ENCODE assay signal across 8 cellular contexts in the genomic region with DNA sequence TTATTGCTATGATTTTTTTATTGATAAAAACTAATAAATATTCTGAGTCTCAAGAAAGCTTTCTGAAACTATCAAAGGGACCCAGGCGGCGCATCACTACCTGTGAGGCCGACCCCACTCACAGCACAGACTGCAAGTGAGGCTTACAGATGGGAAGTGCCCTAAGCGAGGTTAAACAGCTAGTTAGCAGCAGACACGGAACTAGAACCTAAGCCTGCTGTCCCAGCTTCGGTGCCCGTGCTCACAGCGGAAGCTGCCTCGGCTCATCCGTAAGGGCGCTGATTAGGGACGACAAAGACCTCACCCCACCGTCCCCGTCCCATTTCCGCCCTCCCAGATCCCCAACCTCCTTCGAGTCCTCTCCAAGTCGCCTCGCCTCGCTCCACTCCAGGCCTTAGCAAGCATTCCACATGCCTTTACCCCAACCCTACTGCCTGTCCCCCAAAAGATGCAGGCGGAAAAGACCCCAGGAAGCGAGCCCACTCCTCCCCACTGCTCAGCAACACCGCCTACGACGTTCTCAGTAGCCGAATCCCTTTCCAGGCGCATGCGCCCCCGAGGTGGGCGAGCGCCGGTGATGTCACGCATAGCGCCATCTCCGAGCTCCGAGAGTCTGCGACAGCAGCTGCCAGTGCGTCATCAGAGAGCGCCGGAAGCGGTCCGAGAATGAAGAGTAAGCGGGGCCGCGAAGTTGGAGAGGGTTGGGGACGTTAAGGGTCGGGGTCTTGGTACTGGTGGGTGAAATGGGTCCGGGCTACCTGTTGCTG. TPM values are rescaled to one million over a fixed set of nuclear protein-coding genes. Genes with fewer than 3 reads are reported as not detected.
DNase-seq lines count a peak whose midpoint lies in the region; ATAC-seq and TF ChIP-seq lines count a peak whose summit lies in the region.

A gene with protein sequence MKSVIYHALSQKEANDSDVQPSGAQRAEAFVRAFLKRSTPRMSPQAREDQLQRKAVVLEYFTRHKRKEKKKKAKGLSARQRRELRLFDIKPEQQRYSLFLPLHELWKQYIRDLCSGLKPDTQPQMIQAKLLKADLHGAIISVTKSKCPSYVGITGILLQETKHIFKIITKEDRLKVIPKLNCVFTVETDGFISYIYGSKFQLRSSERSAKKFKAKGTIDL (plus strand): TSS at position 631 of the 767 bp plus-strand sequence. CDS start 36 bp downstream, at position 667.

- WGBS in testis, 2 donors = 1% methylated on average over 35 to 47 of the region's 47 CpGs

- peak; percentile 60 for DNase-seq in GM04503 (ENCODE audit: low read depth)
- DNase-seq in HFFc6 = peak; percentile 90
- DNase-seq in NB4 (ENCODE audit: low read depth) = peak; percentile 91
- peak; percentile 68 for DNase-seq in glomerular endothelial cell (ENCODE audit: extremely low read depth, low read depth, low spot score)
- peak; percentile 99 for DNase-seq in omental fat pad (ENCODE audit: low spot score)
- peak; percentile 98 for DNase-seq in testis

- intact Hi-C loops in testis (cut with DNase I; ENCODE audit: low total_unique reads) = no loop called here

- no peaks in the 10 kb centered on the region for H3K9me3 ChIP-seq in testis

- H3K4me3 ChIP-seq in NB4 (ENCODE audit: low read depth, low read length) (peak within 1 kb of the TSS; percentile 93), testis (peak within 1 kb of the TSS; percentile 72 to 83)

- H3K4me1 ChIP-seq in testis = peaks cover 9% of the 10 kb centered on the region

- H3K27me3 Mint-ChIP-seq in HFFc6 (ENCODE audit: insufficient read depth) = peaks cover 11% of the 10 kb centered on the region
- no peaks in the 10 kb centered on the region for H3K27me3 Mint-ChIP-seq in activated naive CD4-positive, alpha-beta T cell treated with anti-CD3 and anti-CD28 coated beads, Interleukin-2, amount 50 U/mL, for 24 hours

- H3K36me3 ChIP-seq in testis (ENCODE audit: low read depth, missing control alignments) = no peaks in the 10 kb centered on the region

- H3K4me1 Mint-ChIP-seq in HFFc6 (ENCODE audit: low read depth) = peaks cover 7% of the 10 kb centered on the region
- peaks cover 18% of the 10 kb centered on the region for H3K4me1 Mint-ChIP-seq in activated naive CD4-positive, alpha-beta T cell treated with anti-CD3 and anti-CD28 coated beads, Interleukin-2, amount 50 U/mL, for 24 hours

- H3K27ac Mint-ChIP-seq in HFFc6 = peak within 1 kb of the TSS; percentile 99
- peak within 1 kb of the TSS; percentile 98 for H3K27ac Mint-ChIP-seq in activated naive CD4-positive, alpha-beta T cell treated with anti-CD3 and anti-CD28 coated beads, Interleukin-2, amount 50 U/mL, for 24 hours

- ATAC-seq in SK-N-SH treated with all-trans-retinoic acid at 6 μM for 48 hours (peak; percentile 93), omental fat pad (ENCODE audit: low FRiP score) (peak; percentile 93)

- H3K27me3 ChIP-seq in testis = no peaks in the 10 kb centered on the region

- peak; percentile 92 for TF ChIP-seq POLR2A in NB4 (IDR thresholded peaks at IDR 0.05; ENCODE audit: extremely low read depth, insufficient read length)
- no peak for TF ChIP-seq POLR2A in testis (IDR thresholded peaks at IDR 0.05)

- peak within 1 kb of the TSS; percentile 100 for H3K4me3 Mint-ChIP-seq in HFFc6
- H3K4me3 Mint-ChIP-seq in activated naive CD4-positive, alpha-beta T cell treated with anti-CD3 and anti-CD28 coated beads, Interleukin-2, amount 50 U/mL, for 24 hours = peak within 1 kb of the TSS; percentile 96

- H3K9me3 Mint-ChIP-seq in HFFc6 = no peaks in the 10 kb centered on the region
- no peaks in the 10 kb centered on the region for H3K9me3 Mint-ChIP-seq in activated naive CD4-positive, alpha-beta T cell treated with anti-CD3 and anti-CD28 coated beads, Interleukin-2, amount 50 U/mL, for 24 hours

- H3K36me3 Mint-ChIP-seq in HFFc6 (ENCODE audit: low read depth) = peaks cover 4% of the 10 kb centered on the region; the same call in 1 of the 2 replicates
- H3K36me3 Mint-ChIP-seq in activated naive CD4-positive, alpha-beta T cell treated with anti-CD3 and anti-CD28 coated beads, Interleukin-2, amount 50 U/mL, for 24 hours = peaks cover 6% of the 10 kb centered on the region

- TF ChIP-seq CTCF in HFFc6 (IDR thresholded peaks at IDR 0.05) (no peak), NB4 (IDR thresholded peaks at IDR 0.05; ENCODE audit: low read depth, low read length) (no peak), omental fat pad (IDR thresholded peaks at IDR 0.05) (no peak), testis (IDR thresholded peaks at IDR 0.05) (peak in 1 of 3 experiments; percentile 38)

- peak within 1 kb of the TSS; percentile 91 to 92 for H3K27ac ChIP-seq in testis

TF ChIP-seq in SK-N-SH treated with all-trans-retinoic acid at 6 μM for 48 hours, 23 proteins besides CTCF, POLR2A, EP300 and RAD21:
- TF ChIP-seq GLIS3 (CRISPR knock-in tag; IDR thresholded peaks at IDR 0.05) (no peak), ZNF70 (CRISPR knock-in tag; IDR thresholded peaks at IDR 0.05) (0 out of 2 replicates have a peak, but pooled peaks have one; percentile 14), PPARA (CRISPR knock-in tag; IDR thresholded peaks at IDR 0.05; ENCODE audit: borderline replicate concordance) (no peak), ISL1 (CRISPR knock-in tag; IDR thresholded peaks at IDR 0.05) (no peak)
- TF ChIP-seq, protein P1, sequence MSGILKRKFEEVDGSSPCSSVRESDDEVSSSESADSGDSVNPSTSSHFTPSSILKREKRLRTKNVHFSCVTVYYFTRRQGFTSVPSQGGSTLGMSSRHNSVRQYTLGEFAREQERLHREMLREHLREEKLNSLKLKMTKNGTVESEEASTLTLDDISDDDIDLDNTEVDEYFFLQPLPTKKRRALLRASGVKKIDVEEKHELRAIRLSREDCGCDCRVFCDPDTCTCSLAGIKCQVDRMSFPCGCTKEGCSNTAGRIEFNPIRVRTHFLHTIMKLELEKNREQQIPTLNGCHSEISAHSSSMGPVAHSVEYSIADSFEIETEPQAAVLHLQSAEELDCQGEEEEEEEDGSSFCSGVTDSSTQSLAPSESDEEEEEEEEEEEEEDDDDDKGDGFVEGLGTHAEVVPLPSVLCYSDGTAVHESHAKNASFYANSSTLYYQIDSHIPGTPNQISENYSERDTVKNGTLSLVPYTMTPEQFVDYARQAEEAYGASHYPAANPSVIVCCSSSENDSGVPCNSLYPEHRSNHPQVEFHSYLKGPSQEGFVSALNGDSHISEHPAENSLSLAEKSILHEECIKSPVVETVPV (CRISPR knock-in tag; IDR thresholded peaks at IDR 0.05) = 0 out of 2 replicates have a peak, but pooled peaks have one; percentile 22
TF ChIP-seq in SK-N-SH treated with all-trans-retinoic acid at 6 μM for 48 hours: peak in this region for 2.

RNA-seq across cellular contexts. Expression of the gene that starts here (rescaled TPM):
- 100 to 1,000 TPM in 2 of 6 experiments, 10 to 100 TPM in 4; 73.9 to 104 (median 88.8) TPM for total RNA-seq in HFFc6 (2021; fragmentation: NEBNext Ultra II Directional; extraction: Animal tissue kit (Norgen Biotek cat#: 25700))
- 43.2 and 68.1 TPM in 2 replicates for total RNA-seq in glomerular endothelial cell
- total RNA-seq in omental fat pad = 10 to 100 TPM; 52.9 to 62.4 (median 55.0) TPM
- 10 to 100 TPM; 79.8 to 82.4 TPM for total RNA-seq in testis
- polyA plus RNA-seq in testis (ENCODE audit: insufficient read depth, low read depth, low replicate concordance) = 127 TPM

Comparison
In these comparisons a context has a peak if more than half of its experiments do, and no peak if none do; other contexts are left out.
1. Peak in every context shown above with its lines: DNase-seq, ATAC-seq, H3K4me3 ChIP-seq and H3K27ac ChIP-seq.